In the genomic region with DNA sequence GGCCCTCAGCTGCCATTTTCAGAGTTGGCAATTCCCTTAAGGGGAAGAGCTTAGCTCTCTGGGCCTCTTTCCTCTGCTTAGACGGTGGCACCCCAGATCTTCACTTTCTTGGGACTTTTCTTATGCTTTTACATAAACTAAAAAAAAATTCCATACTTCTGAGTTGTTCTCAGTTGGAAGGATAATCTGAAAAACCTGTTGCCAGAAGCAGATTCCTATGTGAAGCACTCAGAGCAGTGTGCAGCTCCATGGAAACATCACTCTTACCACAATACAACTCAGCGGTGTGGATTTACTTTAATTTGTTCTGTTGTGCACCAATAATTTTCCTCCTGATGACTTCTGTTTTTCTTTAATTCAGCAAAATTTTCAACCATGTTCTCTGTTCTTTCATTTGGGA, we compare ENCODE assay signal across 19 cellular contexts. TPM values are rescaled to one million over a fixed set of nuclear protein-coding genes. Genes with fewer than 3 reads are reported as not detected.
DNase-seq lines count a peak whose midpoint lies in the region; ATAC-seq and TF ChIP-seq lines count a peak whose summit lies in the region.
"Had no signal": no experiment of that assay in that cellular context is flagged by ENCODE, and none has a peak within 500 bp of the region (broad histone marks: within the 10 kb centered on the region; RNA-seq: fewer than 3 reads in every experiment).

No MANE protein-coding gene starts in this region.

- H4K91ac ChIP-seq in IMR-90 (ENCODE audit: insufficient read depth, low read depth, low read length), result peak overlapping the region; percentile 98

- peak overlapping the region; percentile 64 for H2AFZ ChIP-seq in IMR-90 (replicated peaks; ENCODE audit: low read length, poor library complexity)

- no peaks in the 10 kb centered on the region for H4K20me1 ChIP-seq in IMR-90 (ENCODE audit: insufficient read depth, low read length)

- WGBS in IMR-90 (ENCODE audit: extremely low coverage in 2 of 2, insufficient read length in 1 of 2), 2 experiments, result no CpG with 5 or more reads among the region's 2 CpGs
- WGBS in mesendoderm (ENCODE audit: extremely low coverage, insufficient coverage, low lambda C conversion rate), result no CpG with 5 or more reads among the region's 2 CpGs

- H3K27ac ChIP-seq in IMR-90 (ENCODE audit: insufficient read depth, low read length) (peak overlapping the region; percentile 97), mesendoderm (ENCODE audit: low read depth, low read length) (no peak overlapping the region)
- H3K27ac ChIP-seq: heart right ventricle, prostate gland had no signal

- H2AK9ac ChIP-seq in IMR-90 (replicated peaks; ENCODE audit: low read depth, low read length, poor library complexity), result peak overlapping the region; percentile 50

- peak overlapping the region; percentile 98 for H2BK5ac ChIP-seq in IMR-90 (ENCODE audit: low read depth, low read length, poor library complexity, severe bottlenecking)
- H2BK5ac ChIP-seq in mesendoderm (ENCODE audit: low read length), result no peak overlapping the region

- H3K4me3 ChIP-seq in AG04449 (ENCODE audit: low read depth, low read length) (no peak overlapping the region), IMR-90 (ENCODE audit: insufficient read depth, low read depth, low read length) (no peak overlapping the region), cardiac fibroblast (replicated peaks in 1 of 2; ENCODE audit: low read depth in 2 of 2, low read length in 2 of 2) (no peak overlapping the region), mesendoderm (ENCODE audit: low read length) (no peak overlapping the region)
- H3K4me3 ChIP-seq: heart right ventricle, prostate gland had no signal

- H2BK120ac ChIP-seq in IMR-90 (ENCODE audit: low read depth, low read length) (peak overlapping the region; percentile 91), mesendoderm (ENCODE audit: low read depth, low read length) (no peak overlapping the region)

- H3K14ac ChIP-seq in IMR-90 (replicated peaks; ENCODE audit: low read depth, low read length), result peak overlapping the region; percentile 55

- H3K18ac ChIP-seq in IMR-90 (ENCODE audit: low read depth, low read length) (peak overlapping the region; percentile 94), mesendoderm (ENCODE audit: low read length) (no peak overlapping the region)

- H3K56ac ChIP-seq in IMR-90 (ENCODE audit: extremely low read depth, insufficient read depth, low read length) (peak overlapping the region; percentile 93), mesendoderm (ENCODE audit: low read length) (no peak overlapping the region)

- H3K9me3 ChIP-seq in IMR-90 (ENCODE audit: control insufficient read depth, insufficient read depth, low read length), result no peaks in the 10 kb centered on the region
- H3K9me3 ChIP-seq: heart right ventricle, prostate gland had no signal

- H3K4me1 ChIP-seq in IMR-90 (ENCODE audit: control insufficient read depth, insufficient read depth, low read length) (peaks cover 26% of the 10 kb centered on the region), mesendoderm (ENCODE audit: control insufficient read depth, low read depth, low read length) (no peaks in the 10 kb centered on the region)
- H3K4me1 ChIP-seq: prostate gland had no signal

- H3K79me1 ChIP-seq in IMR-90 (ENCODE audit: low read depth in 1 of 2, low read length in 2 of 2), result peaks cover 0 to 6% of the 10 kb centered on the region in 2 experiments; a peak in 1 of 4 replicates
- H3K79me1 ChIP-seq in mesendoderm (ENCODE audit: low read length), result no peaks in the 10 kb centered on the region

- BruUV-seq in IMR-90 (replicated peaks; lab: Mats Ljungman, UMichigan), result no TSS peak

- peak overlapping the region; percentile 44; the same call in 1 of the 2 replicates for H3K23ac ChIP-seq in IMR-90 (ENCODE audit: low read depth, low read length)
- H3K23ac ChIP-seq in mesendoderm (ENCODE audit: low read length), result no peak overlapping the region

- no peaks in the 10 kb centered on the region for H3K36me3 ChIP-seq in IMR-90 (ENCODE audit: control insufficient read depth, insufficient read depth, low read length)
- no peaks in the 10 kb centered on the region for H3K36me3 ChIP-seq in mesendoderm (ENCODE audit: control insufficient read depth, insufficient read depth, low read length)
- H3K36me3 ChIP-seq: heart right ventricle, prostate gland had no signal

- H2BK15ac ChIP-seq in IMR-90 (ENCODE audit: low read depth, low read length) (peak overlapping the region; percentile 67; the same call in 2 of the 3 replicates), mesendoderm (replicated peaks; ENCODE audit: low read depth) (no peak overlapping the region)

- H4K5ac ChIP-seq in IMR-90 (ENCODE audit: low read depth, low read length) (peak overlapping the region; percentile 98), mesendoderm (ENCODE audit: low read length) (peak overlapping the region; percentile 65)

- H3K9me1 ChIP-seq in IMR-90 (ENCODE audit: insufficient read depth, low read length), result peaks cover 11% of the 10 kb centered on the region

- H2BK20ac ChIP-seq in IMR-90 (ENCODE audit: low read depth, low read length), result peak overlapping the region; percentile 97

- in situ Hi-C loops in IMR-90 (cut with MboI; ENCODE audit: low sequenced_read_pairs), result no loop called here

- peak; percentile 75 for ATAC-seq in IMR-90 (ENCODE audit: low read depth)
- ATAC-seq: activated CD8-positive, alpha-beta memory T cell treated with anti-CD3 and anti-CD28 coated beads, Interleukin-2, amount 10 ng/mL, durations not matched to agents 7 days and 5 days; heart right ventricle had no signal

- H4K8ac ChIP-seq in IMR-90 (ENCODE audit: low read depth in 2 of 2, low read length in 2 of 2) (peak overlapping the region; percentile 76 to 86; a peak in 3 of 4 replicates), mesendoderm (ENCODE audit: low read depth, low read length) (no peak overlapping the region)

- dilution Hi-C loops in IMR-90 (cut with HindIII; ENCODE audit: low sequenced_read_pairs, unreplicated experiment), result no loop called here

- DNase-seq in AG04449 (ENCODE audit: low read depth, low spot score) (peak; percentile 60), IMR-90 (peak; percentile 94), cardiac fibroblast (ENCODE audit: low read depth in 2 of 2) (peak; percentile 88 to 90), mesendoderm (no peak), NCI-H748 treated with DMSO at 0.1 percent for 48 hours (lab: John Stamatoyannopoulos, UW) (no peak), NCI-H146 (lab: John Stamatoyannopoulos, UW) (no peak), NCI-H1436 (lab: John Stamatoyannopoulos, UW) (no peak)
- DNase-seq in central memory CD4-positive, alpha-beta T cell, result no peak
- DNase-seq: activated CD4-positive, CD25-positive, alpha-beta regulatory T cell; activated CD8-positive, alpha-beta memory T cell treated with anti-CD3 and anti-CD28 coated beads, Interleukin-2, amount 10 ng/mL, durations not matched to agents 7 days and 5 days; activated naive CD4-positive, alpha-beta T cell treated with Interleukin-2 at 50 U/mL for 16 hours; Calu3; heart right ventricle; NCI-H774; T-helper 1 cell had no signal

- H3K79me2 ChIP-seq in mesendoderm (ENCODE audit: control insufficient read depth, insufficient read depth, low read length), result no peaks in the 10 kb centered on the region

- POLR2A ChIA-PET in AG04449 (lab: Yijun Ruan, JAX) (no interaction called here), IMR-90 (lab: Charles Lee; ENCODE audit: unreplicated experiment) (interaction anchor here (0.7 kb wide), 1 partner anchor 78 kb away, joined by 3 read pairs; no protein-coding TSS in a partner anchor)

- H3K9ac ChIP-seq in IMR-90 (ENCODE audit: low read depth, low read length) (peak overlapping the region; percentile 35; the same call in 1 of the 2 replicates), mesendoderm (ENCODE audit: low read length) (no peak overlapping the region)

- no peaks in the 10 kb centered on the region for H3K27me3 ChIP-seq in IMR-90 (ENCODE audit: control insufficient read depth, insufficient read depth, low read length)
- no peaks in the 10 kb centered on the region for H3K27me3 ChIP-seq in mesendoderm (ENCODE audit: insufficient read depth, low read length, poor library complexity)
- H3K27me3 ChIP-seq: heart right ventricle had no signal

- intact Hi-C loops in IMR-90 (cut with micrococcal nuclease), result loop anchor here (2.0 kb wide), 2 partner anchors 46 to 124 kb away; no protein-coding TSS in a partner anchor

- H2AK5ac ChIP-seq in IMR-90 (ENCODE audit: low read depth, low read length), result peak overlapping the region; percentile 18; the same call in 1 of the 2 replicates
- H2AK5ac ChIP-seq in mesendoderm (ENCODE audit: low read length), result no peak overlapping the region

- H3K4ac ChIP-seq in IMR-90 (ENCODE audit: low read depth, low read length) (peak overlapping the region; percentile 89), mesendoderm (ENCODE audit: low read depth, low read length) (no peak overlapping the region)

- CTCF ChIA-PET in AG04449 (lab: Yijun Ruan, JAX) (interaction anchor here (0.6 to 2.2 kb wide), 2 partner anchors 211 to 1144 kb away, joined by 3 to 11 read pairs; no protein-coding TSS in a partner anchor), IMR-90 (lab: Yijun Ruan, JAX) (interaction anchor here (0.6 to 1.5 kb wide), 2 partner anchors 59 to 211 kb away, joined by 5 read pairs; no protein-coding TSS in a partner anchor)

- TF ChIP-seq RAD21 in IMR-90 (IDR thresholded peaks at IDR 0.05; ENCODE audit: low read length), result no peak

- H3K4me2 ChIP-seq in IMR-90 (ENCODE audit: low read depth, low read length), result peak overlapping the region; percentile 16; the same call in 1 of the 2 replicates
- no peak overlapping the region for H3K4me2 ChIP-seq in mesendoderm (ENCODE audit: low read length)

- no peak for TF ChIP-seq POLR2A in IMR-90 (IDR thresholded peaks at IDR 0.05; ENCODE audit: low read depth, low read length)

- TF ChIP-seq CTCF in AG04449 (IDR thresholded peaks at IDR 0.05; ENCODE audit: insufficient read depth, low read length, missing control alignments) (no peak), IMR-90 (conservative IDR thresholded peaks at IDR 0.05; ENCODE audit: low read depth, low read length) (no peak), cardiac fibroblast (IDR thresholded peaks at IDR 0.05; ENCODE audit: low read depth, low read length) (no peak)

TF ChIP-seq in IMR-90, 13 proteins besides CTCF, POLR2A, EP300 and RAD21 (continues in another document):
- TF ChIP-seq NFE2L2 (IDR thresholded peaks at IDR 0.05; ENCODE audit: low read depth, low read length), result no peak
- peak; percentile 49; the same call in 1 of the 2 replicates for TF ChIP-seq FOS (IDR thresholded peaks at IDR 0.05; ENCODE audit: low read depth, low read length)

RNA-seq across cellular contexts. Expression of a gene that starts 44.1 kb away (rescaled TPM):
- total RNA-seq in IMR-90 (2012; rRNA removed), result not detected in 2 replicates
- not detected in 2 replicates for polyA plus RNA-seq in IMR-90 (2012; rRNA removed)
- polyA plus RNA-seq in IMR-90 (2012; cell fraction: cytosol; rRNA removed), result not detected in 2 replicates
- polyA plus RNA-seq in IMR-90 (2012; cell fraction: nucleus; rRNA removed; ENCODE audit: low replicate concordance), result not detected in 2 replicates
- not detected for polyA plus RNA-seq in mesendoderm (2013, experiment 1 of 2)
- not detected for polyA plus RNA-seq in mesendoderm (2013, experiment 2 of 2)
- total RNA-seq: A673; activated CD8-positive, alpha-beta memory T cell treated with anti-CD3 and anti-CD28 coated beads, Interleukin-2, amount 10 ng/mL, durations not matched to agents 7 days and 5 days; Calu3; heart right ventricle; RPMI7951; subcutaneous adipose tissue had no signal

Comparison
In these comparisons a context has a peak if more than half of its experiments do, and no peak if none do; other contexts are left out.
1. DNase-seq: peak in AG04449 (single experiment), IMR-90 (single experiment) and cardiac fibroblast (2 of 2); none in mesendoderm (single experiment), central memory CD4-positive, alpha-beta T cell (single experiment), NCI-H748 treated with DMSO at 0.1 percent for 48 hours (single experiment), NCI-H146 (single experiment) and NCI-H1436 (single experiment).